Comparison of ENCODE assay signal across 18 cellular contexts in the genomic region with DNA sequence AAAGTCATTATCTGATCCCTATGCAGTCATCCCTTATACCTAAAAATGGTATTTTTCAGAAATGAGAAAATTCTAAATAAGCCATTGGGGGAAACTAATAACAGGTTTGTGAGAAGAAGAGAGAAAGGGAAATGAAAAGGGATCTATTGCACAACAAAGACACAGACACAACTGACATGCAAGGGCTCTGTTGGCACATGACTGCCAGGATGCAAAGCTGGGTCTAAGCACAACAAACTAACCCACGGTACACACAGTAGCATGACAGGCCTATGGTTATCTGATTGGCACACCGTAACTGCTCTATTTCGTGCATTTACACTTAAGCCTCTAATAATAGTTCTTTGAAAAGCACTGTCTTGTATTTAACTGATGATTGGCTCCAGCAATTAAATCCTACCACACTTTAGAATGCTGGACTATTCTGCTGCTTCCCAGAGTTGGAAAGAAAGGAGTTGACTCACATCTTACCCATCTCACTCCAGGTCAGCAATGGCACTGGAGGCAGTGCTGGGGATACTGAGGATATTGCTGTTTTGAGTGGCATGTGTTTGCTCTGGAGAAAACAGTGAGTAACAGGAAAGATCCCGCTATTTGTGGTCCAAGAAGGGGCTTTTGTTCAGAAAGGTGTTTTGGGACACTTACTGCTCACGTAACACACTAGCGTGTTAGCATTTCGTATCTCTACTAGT.
"Had no signal": no experiment of that assay in that cellular context is flagged by ENCODE, and none has a peak within 500 bp of the region (broad histone marks: within the 10 kb centered on the region; RNA-seq: fewer than 3 reads in every experiment).

No MANE protein-coding gene starts in this region.

- H3K36me3 ChIP-seq: left ventricle myocardium inferior, neutrophil, tibial artery had no signal

- H3K4me1 ChIP-seq: left ventricle myocardium inferior, tibial artery had no signal

- H3K27ac Mint-ChIP-seq: activated T-helper 17 cell treated with anti-CD3 and anti-CD28 coated beads, Interleukin-2, amount 50 U/mL, for 72 hours; natural killer cell had no signal

- H3K27ac ChIP-seq: hepatocyte, left ventricle myocardium inferior, neutrophil, tibial artery had no signal

- H3K4me3 ChIP-seq: hepatocyte, left ventricle myocardium inferior, tibial artery had no signal

- H3K36me3 Mint-ChIP-seq: natural killer cell had no signal

- H3K79me2 ChIP-seq: hepatocyte had no signal

- H3K4me3 Mint-ChIP-seq: activated T-helper 17 cell treated with anti-CD3 and anti-CD28 coated beads, Interleukin-2, amount 50 U/mL, for 72 hours; natural killer cell had no signal

- H3K27me3 ChIP-seq: hepatocyte, neutrophil, tibial artery had no signal

- H3K9me3 Mint-ChIP-seq: activated T-helper 17 cell treated with anti-CD3 and anti-CD28 coated beads, Interleukin-2, amount 50 U/mL, for 72 hours had no signal

- H2AFZ ChIP-seq: hepatocyte had no signal

- FAIRE-seq: kidney, urothelium cell line had no signal

- ATAC-seq: activated T-helper 17 cell treated with anti-CD3 and anti-CD28 coated beads, Interleukin-2, amount 50 U/mL, for 72 hours; natural killer cell had no signal

- H3K9me3 ChIP-seq: left ventricle myocardium inferior, neutrophil, tibial artery had no signal

- H3K4me1 Mint-ChIP-seq: activated T-helper 17 cell treated with anti-CD3 and anti-CD28 coated beads, Interleukin-2, amount 50 U/mL, for 72 hours; natural killer cell had no signal

- H3K4me2 ChIP-seq: hepatocyte had no signal

- DNase-seq: activated CD4-positive, alpha-beta T cell treated with anti-CD3 and anti-CD28 coated beads for 1 hour; activated CD4-positive, alpha-beta T cell treated with anti-CD3 and anti-CD28 coated beads, Interleukin-2, amount 50 U/mL, for 48 hours; activated naive CD4-positive, alpha-beta T cell treated with Interleukin-2 at 50 U/mL for 16 hours; aorta; kidney; left ventricle myocardium inferior; mesendoderm; natural killer cell; posterior cingulate gyrus; retina; stimulated activated CD4-positive, alpha-beta T cell treated with anti-CD3 and anti-CD28 coated beads, Interleukin-2, amount 100 ng/mL, for 48 hours; stimulated activated naive CD4-positive, alpha-beta T cell; T-helper 9 cell; tibial artery had no signal
